In genomic region chr5:98827161-98827560, GRCh38 we compare ENCODE assay signal across 8 cellular contexts. TPM values are rescaled to one million over a fixed set of nuclear protein-coding genes. Genes with fewer than 3 reads are reported as not detected.
DNase-seq lines count a peak whose midpoint lies in the region; ATAC-seq and TF ChIP-seq lines count a peak whose summit lies in the region.

No MANE protein-coding gene starts in this region.

- no peak overlapping the region for H3K4me3 Mint-ChIP-seq in activated naive CD8-positive, alpha-beta T cell treated with anti-CD3 and anti-CD28 coated beads, Interleukin-2, amount 50 U/mL, for 24 hours

- no peak for TF ChIP-seq POLR2A in esophagus muscularis mucosa (IDR thresholded peaks at IDR 0.05; ENCODE audit: low read depth)

- no peaks in the 10 kb centered on the region for H4K20me1 ChIP-seq in OCI-LY3 (ENCODE audit: insufficient read depth, low read length)

- no peaks in the 10 kb centered on the region for H3K9me3 Mint-ChIP-seq in activated naive CD8-positive, alpha-beta T cell treated with anti-CD3 and anti-CD28 coated beads, Interleukin-2, amount 50 U/mL, for 24 hours

- ATAC-seq in HG02642 (IDR thresholded peaks at IDR 0.05; ENCODE audit: poor library complexity, unreplicated experiment) (peak; percentile 66), psoas muscle (peak in 2 of 4 donors; percentile 60 to 75)
- ATAC-seq in activated naive CD8-positive, alpha-beta T cell treated with anti-CD3 and anti-CD28 coated beads, Interleukin-2, amount 50 U/mL, for 24 hours, result no peak
- ATAC-seq in activated CD4-positive, CD25-positive, alpha-beta regulatory T cell treated with anti-CD3 and anti-CD28 coated beads, Interleukin-2, amount 50 U/mL, for 24 hours, result no peak

- H3K27ac ChIP-seq in OCI-LY3 (ENCODE audit: low read length) (no peak overlapping the region), esophagus muscularis mucosa (replicated peaks in 1 of 4) (no peak overlapping the region), psoas muscle (no peak overlapping the region)

- H3K36me3 ChIP-seq in OCI-LY3 (replicated peaks; ENCODE audit: low read depth, low read length), result no peaks in the 10 kb centered on the region
- no peaks in the 10 kb centered on the region for H3K36me3 ChIP-seq in esophagus muscularis mucosa
- no peaks in the 10 kb centered on the region for H3K36me3 ChIP-seq in psoas muscle (ENCODE audit: insufficient read depth in 1 of 2, low read depth in 1 of 2)

- H3K27me3 ChIP-seq in OCI-LY3 (ENCODE audit: low read depth, low read length) (no peaks in the 10 kb centered on the region), esophagus muscularis mucosa (no peaks in the 10 kb centered on the region), psoas muscle (ENCODE audit: insufficient read depth in 3 of 3, low read length in 2 of 3) (no peaks in the 10 kb centered on the region)

- H3K4me2 ChIP-seq in OCI-LY3 (ENCODE audit: low read length), result no peak overlapping the region

- DNase-seq in NCI-H2029 (lab: John Stamatoyannopoulos, UW) (peak; percentile 17), NCI-H2029 treated with DMSO at 0.1 percent for 48 hours (lab: John Stamatoyannopoulos, UW) (no peak), esophagus muscularis mucosa (ENCODE audit: extremely low spot score) (no peak), psoas muscle (no peak)
- DNase-seq in activated naive CD8-positive, alpha-beta T cell treated with anti-CD3 and anti-CD28 coated beads, Interleukin-2, amount 50 U/mL, for 24 hours, result no peak

- intact Hi-C loops in esophagus muscularis mucosa (cut with DNase I) (loop anchor here (5.0 kb wide), 1 partner anchor 1595 kb away; no protein-coding TSS in a partner anchor), psoas muscle (cut with DNase I) (loop anchor here in 1 of 2 donors (10.0 kb wide), 1 partner anchor 1592 kb away; no protein-coding TSS in a partner anchor)

- H3K9ac ChIP-seq in OCI-LY3 (ENCODE audit: low read length), result no peak overlapping the region

- H2AFZ ChIP-seq in OCI-LY3 (ENCODE audit: low read depth, low read length), result no peak overlapping the region

- no peaks in the 10 kb centered on the region for H3K36me3 Mint-ChIP-seq in activated naive CD8-positive, alpha-beta T cell treated with anti-CD3 and anti-CD28 coated beads, Interleukin-2, amount 50 U/mL, for 24 hours (ENCODE audit: low read depth)

- no peak for TF ChIP-seq EP300 in esophagus muscularis mucosa (IDR thresholded peaks at IDR 0.05)

- no peaks in the 10 kb centered on the region for H3K9me3 ChIP-seq in OCI-LY3 (ENCODE audit: insufficient read depth, low read length)
- H3K9me3 ChIP-seq in esophagus muscularis mucosa, result no peaks in the 10 kb centered on the region
- H3K9me3 ChIP-seq in psoas muscle, result no peaks in the 10 kb centered on the region

- no peaks in the 10 kb centered on the region for H3K27me3 Mint-ChIP-seq in activated naive CD8-positive, alpha-beta T cell treated with anti-CD3 and anti-CD28 coated beads, Interleukin-2, amount 50 U/mL, for 24 hours

- TF ChIP-seq CTCF in OCI-LY3 (IDR thresholded peaks at IDR 0.05; ENCODE audit: low read depth, low read length) (peak; percentile 53), esophagus muscularis mucosa (IDR thresholded peaks at IDR 0.05) (peak; percentile 58 to 67 (median 59)), psoas muscle (IDR thresholded peaks at IDR 0.05) (peak; percentile 65)

- no peak overlapping the region for H3K27ac Mint-ChIP-seq in activated naive CD8-positive, alpha-beta T cell treated with anti-CD3 and anti-CD28 coated beads, Interleukin-2, amount 50 U/mL, for 24 hours

- H3K4me1 Mint-ChIP-seq in activated naive CD8-positive, alpha-beta T cell treated with anti-CD3 and anti-CD28 coated beads, Interleukin-2, amount 50 U/mL, for 24 hours, result no peaks in the 10 kb centered on the region

- H3K79me2 ChIP-seq in OCI-LY3 (ENCODE audit: low read length), result no peaks in the 10 kb centered on the region

- H3K4me3 ChIP-seq in OCI-LY3 (ENCODE audit: low read length) (no peak overlapping the region), esophagus muscularis mucosa (no peak overlapping the region), psoas muscle (no peak overlapping the region)

- 11% methylated on average over 1 of the region's 1 CpG for WGBS in esophagus muscularis mucosa
- WGBS in psoas muscle, 3 donors, result 5 to 31% (median 11%) methylated on average over 1 of the region's 1 CpG

- peaks cover 17% of the 10 kb centered on the region for H3K4me1 ChIP-seq in OCI-LY3 (ENCODE audit: low read length)
- no peaks in the 10 kb centered on the region for H3K4me1 ChIP-seq in esophagus muscularis mucosa
- H3K4me1 ChIP-seq in psoas muscle, result no peaks in the 10 kb centered on the region

RNA-seq across cellular contexts. Expression of gene RGMB, which starts 53.7 kb away (rescaled TPM):
- 100 to 1,000 TPM; 145 to 198 (median 183) TPM for total RNA-seq in esophagus muscularis mucosa
- total RNA-seq in psoas muscle, result 10 to 100 TPM; 14.1 to 25.7 (median 23.6) TPM
- polyA plus RNA-seq in psoas muscle, result 10 to 100 TPM in 1 of 3 donors, 1 to 10 TPM in 2; 8.2 to 12.9 (median 8.2) TPM

Comparison
In these comparisons a context has a peak if more than half of its experiments do, and no peak if none do; other contexts are left out.
1. RNA of gene RGMB, which starts 53.7 kb away (total RNA-seq): 145 to 198 TPM in esophagus muscularis mucosa; 14.1 to 25.7 TPM in psoas muscle; every median in the first group is over 4 times any median in the second.
2. Peak in every context shown above with its lines, with median percentiles within 50 percentile points of each other: CTCF ChIP-seq.